In genomic region chr6:49847014-49847413, GRCh38 we compare ENCODE assay signal across 43 cellular contexts. TPM values are rescaled to one million over a fixed set of nuclear protein-coding genes. Genes with fewer than 3 reads are reported as not detected.
"Had no signal": no experiment of that assay in that cellular context is flagged by ENCODE, and none has a peak within 500 bp of the region (broad histone marks: within the 10 kb centered on the region; RNA-seq: fewer than 3 reads in every experiment).

No MANE protein-coding gene starts in this region.

- H3K4me3 ChIP-seq: adrenal gland, ascending aorta, body of pancreas, breast epithelium, cardiac muscle cell had no signal

- H3K27me3 ChIP-seq: ascending aorta, body of pancreas, brain microvascular endothelial cell, cardiac muscle cell had no signal

- FAIRE-seq: astrocyte, bronchial epithelial cell had no signal

- H3K36me3 ChIP-seq: adrenal gland, ascending aorta, brain microvascular endothelial cell, breast epithelium, cardiac muscle cell had no signal

- H3K27ac ChIP-seq: adrenal gland, ascending aorta, body of pancreas, brain microvascular endothelial cell, breast epithelium, cardiac muscle cell had no signal

- H3K9me3 ChIP-seq: adrenal gland, ascending aorta, body of pancreas, breast epithelium had no signal

- H3K4me1 Mint-ChIP-seq: activated naive CD4-positive, alpha-beta T cell treated with anti-CD3 and anti-CD28 coated beads, Interleukin-2, amount 10 ng/mL, durations not matched to agents 7 days and 5 days; activated naive CD4-positive, alpha-beta T cell treated with anti-CD3 and anti-CD28 coated beads, Interleukin-2, amount 50 U/mL, for 24 hours; activated naive CD8-positive, alpha-beta T cell treated with anti-CD3 and anti-CD28 coated beads for 36 hours; activated naive CD8-positive, alpha-beta T cell treated with anti-CD3 and anti-CD28 coated beads, Interleukin-2, amount 10 ng/mL, durations not matched to agents 7 days and 5 days; activated naive CD8-positive, alpha-beta T cell treated with anti-CD3 and anti-CD28 coated beads, Interleukin-2, amount 50 U/mL, for 24 hours; activated T-helper 17 cell treated with anti-CD3 and anti-CD28 coated beads, Interleukin-2, amount 50 U/mL, for 72 hours; central memory CD8-positive, alpha-beta T cell had no signal

- DNase-seq: activated effector memory CD4-positive, alpha-beta T cell treated with anti-CD3 and anti-CD28 coated beads, Interleukin-2, amount 50 U/mL, for 16 hours; activated effector memory CD4-positive, alpha-beta T cell treated with Interleukin-2 at 50 U/mL for 16 hours; activated gamma-delta T cell; activated gamma-delta T cell treated with Interleukin-2 at 50 U/mL for 16 hours; activated naive CD4-positive, alpha-beta T cell; activated naive CD4-positive, alpha-beta T cell treated with anti-CD3 and anti-CD28 coated beads for 36 hours; activated naive CD4-positive, alpha-beta T cell treated with anti-CD3 and anti-CD28 coated beads, Interleukin-2, amount 10 ng/mL, durations not matched to agents 7 days and 5 days; activated naive CD4-positive, alpha-beta T cell treated with anti-CD3 and anti-CD28 coated beads, Interleukin-2, amount 50 U/mL, for 16 hours; activated naive CD4-positive, alpha-beta T cell treated with Interleukin-2 at 50 U/mL for 16 hours; activated naive CD8-positive, alpha-beta T cell treated with anti-CD3 and anti-CD28 coated beads for 36 hours; activated naive CD8-positive, alpha-beta T cell treated with anti-CD3 and anti-CD28 coated beads, Interleukin-2, amount 10 ng/mL, durations not matched to agents 7 days and 5 days; activated naive CD8-positive, alpha-beta T cell treated with anti-CD3 and anti-CD28 coated beads, Interleukin-2, amount 50 U/mL, for 24 hours; activated T-cell treated with anti-CD3 and anti-CD28 coated beads, Interleukin-2, amount 50 U/mL, for 24 hours; activated T-cell treated with anti-CD3 and anti-CD28 coated beads, Interleukin-2, amount 50 U/mL, for 4 hours; activated T-cell treated with anti-CD3 and anti-CD28 coated beads, Interleukin-2, amount 50 U/mL, for 48 hours; activated T-cell treated with anti-CD3 and anti-CD28 coated beads, Interleukin-2, amount 50 U/mL, for 72 hours; adrenal gland; amniotic stem cell; amygdala; anterior cingulate cortex; aorta; body of pancreas; brain microvascular endothelial cell; caudate nucleus; central memory CD4-positive, alpha-beta T cell; cerebellar nuclear complex had no signal

- H3K4me1 ChIP-seq: adrenal gland, ascending aorta, body of pancreas, breast epithelium had no signal

- H3K27ac Mint-ChIP-seq: activated naive CD4-positive, alpha-beta T cell treated with anti-CD3 and anti-CD28 coated beads for 36 hours; activated naive CD4-positive, alpha-beta T cell treated with anti-CD3 and anti-CD28 coated beads, Interleukin-2, amount 10 ng/mL, durations not matched to agents 7 days and 5 days; activated naive CD4-positive, alpha-beta T cell treated with anti-CD3 and anti-CD28 coated beads, Interleukin-2, amount 50 U/mL, for 24 hours; activated naive CD4-positive, alpha-beta T cell treated with anti-CD3 and anti-CD28 coated beads, Interleukin-2, amount 50 U/mL, for 72 hours; activated naive CD8-positive, alpha-beta T cell; activated naive CD8-positive, alpha-beta T cell treated with anti-CD3 and anti-CD28 coated beads for 36 hours; activated naive CD8-positive, alpha-beta T cell treated with anti-CD3 and anti-CD28 coated beads, Interleukin-2, amount 10 ng/mL, durations not matched to agents 7 days and 5 days; activated naive CD8-positive, alpha-beta T cell treated with anti-CD3 and anti-CD28 coated beads, Interleukin-2, amount 50 U/mL, for 24 hours; activated T-cell treated with anti-CD3 and anti-CD28 coated beads, Interleukin-2, amount 50 U/mL, for 24 hours; activated T-cell treated with anti-CD3 and anti-CD28 coated beads, Interleukin-2, amount 50 U/mL, for 72 hours; activated T-helper 1 cell treated with anti-CD3 and anti-CD28 coated beads, Interleukin-12 subunit alpha, Interleukin-12 subunit beta, Interleukin-2, Interleukin-4 antibody, amounts not matched to agents 30 ng/mL and 10 ng/mL and 1 ng/mL, durations not matched to agents 14 hours and 24 hours and 36 hours; activated T-helper 17 cell treated with anti-CD3 and anti-CD28 coated beads, Interleukin-2, amount 50 U/mL, for 72 hours; activated T-helper 2 cell treated with anti-CD3 and anti-CD28 coated beads, Interferon-gamma antibody, Interleukin-2, Interleukin-4, amounts not matched to agents 10 μg/mL and 5 μg/mL and 100 μg/mL, durations not matched to agents 14 hours and 24 hours and 36 hours had no signal

- H3K27me3 Mint-ChIP-seq: activated naive CD4-positive, alpha-beta T cell treated with anti-CD3 and anti-CD28 coated beads, Interleukin-2, amount 10 ng/mL, durations not matched to agents 7 days and 5 days; activated naive CD4-positive, alpha-beta T cell treated with anti-CD3 and anti-CD28 coated beads, Interleukin-2, amount 50 U/mL, for 24 hours; activated naive CD8-positive, alpha-beta T cell treated with anti-CD3 and anti-CD28 coated beads for 36 hours; central memory CD8-positive, alpha-beta T cell had no signal

- ATAC-seq: activated naive CD4-positive, alpha-beta T cell treated with anti-CD3 and anti-CD28 coated beads, Interleukin-2, amount 50 U/mL, for 72 hours; activated naive CD8-positive, alpha-beta T cell treated with anti-CD3 and anti-CD28 coated beads, Interleukin-2, amount 50 U/mL, for 24 hours; activated T-cell treated with anti-CD3 and anti-CD28 coated beads, Interleukin-2, amount 50 U/mL, for 4 hours; activated T-cell treated with anti-CD3 and anti-CD28 coated beads, Interleukin-2, amount 50 U/mL, for 72 hours; activated T-helper 17 cell treated with anti-CD3 and anti-CD28 coated beads, Interleukin-2, amount 50 U/mL, for 72 hours; body of pancreas had no signal

- H3K9me3 Mint-ChIP-seq: activated naive CD4-positive, alpha-beta T cell treated with anti-CD3 and anti-CD28 coated beads for 36 hours; activated naive CD4-positive, alpha-beta T cell treated with anti-CD3 and anti-CD28 coated beads, Interleukin-2, amount 10 ng/mL, durations not matched to agents 7 days and 5 days; activated naive CD4-positive, alpha-beta T cell treated with anti-CD3 and anti-CD28 coated beads, Interleukin-2, amount 50 U/mL, for 24 hours; activated naive CD4-positive, alpha-beta T cell treated with anti-CD3 and anti-CD28 coated beads, Interleukin-2, amount 50 U/mL, for 72 hours; activated naive CD8-positive, alpha-beta T cell treated with anti-CD3 and anti-CD28 coated beads for 36 hours; activated naive CD8-positive, alpha-beta T cell treated with anti-CD3 and anti-CD28 coated beads, Interleukin-2, amount 10 ng/mL, durations not matched to agents 7 days and 5 days; activated naive CD8-positive, alpha-beta T cell treated with anti-CD3 and anti-CD28 coated beads, Interleukin-2, amount 50 U/mL, for 24 hours; activated T-cell treated with anti-CD3 and anti-CD28 coated beads, Interleukin-2, amount 50 U/mL, for 24 hours; activated T-cell treated with anti-CD3 and anti-CD28 coated beads, Interleukin-2, amount 50 U/mL, for 4 hours; activated T-cell treated with anti-CD3 and anti-CD28 coated beads, Interleukin-2, amount 50 U/mL, for 72 hours; activated T-helper 1 cell treated with anti-CD3 and anti-CD28 coated beads, Interleukin-12 subunit alpha, Interleukin-12 subunit beta, Interleukin-2, Interleukin-4 antibody, amounts not matched to agents 30 ng/mL and 10 ng/mL and 1 ng/mL, durations not matched to agents 14 hours and 24 hours and 36 hours; activated T-helper 17 cell treated with anti-CD3 and anti-CD28 coated beads, Interleukin-2, amount 50 U/mL, for 72 hours; activated T-helper 2 cell treated with anti-CD3 and anti-CD28 coated beads, Interferon-gamma antibody, Interleukin-2, Interleukin-4, amounts not matched to agents 10 μg/mL and 5 μg/mL and 100 μg/mL, durations not matched to agents 14 hours and 24 hours and 36 hours; brain had no signal

- H3K4me3 Mint-ChIP-seq: activated naive CD4-positive, alpha-beta T cell treated with anti-CD3 and anti-CD28 coated beads for 36 hours; activated naive CD4-positive, alpha-beta T cell treated with anti-CD3 and anti-CD28 coated beads, Interleukin-2, amount 10 ng/mL, durations not matched to agents 7 days and 5 days; activated naive CD4-positive, alpha-beta T cell treated with anti-CD3 and anti-CD28 coated beads, Interleukin-2, amount 50 U/mL, for 24 hours; activated naive CD8-positive, alpha-beta T cell; activated naive CD8-positive, alpha-beta T cell treated with anti-CD3 and anti-CD28 coated beads for 36 hours; activated naive CD8-positive, alpha-beta T cell treated with anti-CD3 and anti-CD28 coated beads, Interleukin-2, amount 10 ng/mL, durations not matched to agents 7 days and 5 days; activated naive CD8-positive, alpha-beta T cell treated with anti-CD3 and anti-CD28 coated beads, Interleukin-2, amount 50 U/mL, for 24 hours; activated T-cell treated with anti-CD3 and anti-CD28 coated beads, Interleukin-2, amount 50 U/mL, for 24 hours; activated T-cell treated with anti-CD3 and anti-CD28 coated beads, Interleukin-2, amount 50 U/mL, for 4 hours; activated T-cell treated with anti-CD3 and anti-CD28 coated beads, Interleukin-2, amount 50 U/mL, for 72 hours; activated T-helper 1 cell treated with anti-CD3 and anti-CD28 coated beads, Interleukin-12 subunit alpha, Interleukin-12 subunit beta, Interleukin-2, Interleukin-4 antibody, amounts not matched to agents 30 ng/mL and 10 ng/mL and 1 ng/mL, durations not matched to agents 14 hours and 24 hours and 36 hours; activated T-helper 17 cell treated with anti-CD3 and anti-CD28 coated beads, Interleukin-2, amount 50 U/mL, for 72 hours; brain; central memory CD8-positive, alpha-beta T cell had no signal

- H3K36me3 Mint-ChIP-seq: activated naive CD4-positive, alpha-beta T cell treated with anti-CD3 and anti-CD28 coated beads, Interleukin-2, amount 10 ng/mL, durations not matched to agents 7 days and 5 days; activated naive CD4-positive, alpha-beta T cell treated with anti-CD3 and anti-CD28 coated beads, Interleukin-2, amount 50 U/mL, for 24 hours; activated naive CD4-positive, alpha-beta T cell treated with anti-CD3 and anti-CD28 coated beads, Interleukin-2, amount 50 U/mL, for 72 hours; activated naive CD8-positive, alpha-beta T cell; activated naive CD8-positive, alpha-beta T cell treated with anti-CD3 and anti-CD28 coated beads for 36 hours; activated naive CD8-positive, alpha-beta T cell treated with anti-CD3 and anti-CD28 coated beads, Interleukin-2, amount 10 ng/mL, durations not matched to agents 7 days and 5 days; brain had no signal

RNA-seq across cellular contexts. Expression of gene CRISP1, which starts 19.3 kb away (rescaled TPM):
- total RNA-seq: activated naive CD4-positive, alpha-beta T cell treated with anti-CD3 and anti-CD28 coated beads for 36 hours; activated naive CD4-positive, alpha-beta T cell treated with anti-CD3 and anti-CD28 coated beads, Interleukin-2, amount 50 U/mL, for 72 hours; activated naive CD8-positive, alpha-beta T cell treated with anti-CD3 and anti-CD28 coated beads for 36 hours; activated naive CD8-positive, alpha-beta T cell treated with anti-CD3 and anti-CD28 coated beads, Interleukin-2, amount 10 ng/mL, durations not matched to agents 7 days and 5 days; activated T-cell treated with anti-CD3 and anti-CD28 coated beads, Interleukin-2, amount 50 U/mL, for 4 hours; activated T-cell treated with anti-CD3 and anti-CD28 coated beads, Interleukin-2, amount 50 U/mL, for 72 hours; activated T-helper 1 cell treated with anti-CD3 and anti-CD28 coated beads, Interleukin-12 subunit alpha, Interleukin-12 subunit beta, Interleukin-2, Interleukin-4 antibody, amounts not matched to agents 30 ng/mL and 10 ng/mL and 1 ng/mL, durations not matched to agents 14 hours and 24 hours and 36 hours; activated T-helper 17 cell treated with anti-CD3 and anti-CD28 coated beads, Interleukin-2, amount 50 U/mL, for 72 hours; activated T-helper 2 cell treated with anti-CD3 and anti-CD28 coated beads, Interferon-gamma antibody, Interleukin-2, Interleukin-4, amounts not matched to agents 10 μg/mL and 5 μg/mL and 100 μg/mL, durations not matched to agents 14 hours and 24 hours and 36 hours; adrenal gland; aorta; ascending aorta; astrocyte; body of pancreas; breast epithelium; bronchial epithelial cell; cardiac muscle cell; cardiac septum; cerebellum; chondrocyte had no signal
- polyA plus RNA-seq: adipose tissue, adrenal gland, aorta, cardiac muscle cell had no signal

RNA-seq across cellular contexts. Expression of gene PGK2, which starts 59.9 kb away (rescaled TPM):
- total RNA-seq: activated naive CD4-positive, alpha-beta T cell treated with anti-CD3 and anti-CD28 coated beads for 36 hours; activated naive CD4-positive, alpha-beta T cell treated with anti-CD3 and anti-CD28 coated beads, Interleukin-2, amount 50 U/mL, for 72 hours; activated naive CD8-positive, alpha-beta T cell treated with anti-CD3 and anti-CD28 coated beads for 36 hours; activated naive CD8-positive, alpha-beta T cell treated with anti-CD3 and anti-CD28 coated beads, Interleukin-2, amount 10 ng/mL, durations not matched to agents 7 days and 5 days; activated T-cell treated with anti-CD3 and anti-CD28 coated beads, Interleukin-2, amount 50 U/mL, for 4 hours; activated T-cell treated with anti-CD3 and anti-CD28 coated beads, Interleukin-2, amount 50 U/mL, for 72 hours; activated T-helper 1 cell treated with anti-CD3 and anti-CD28 coated beads, Interleukin-12 subunit alpha, Interleukin-12 subunit beta, Interleukin-2, Interleukin-4 antibody, amounts not matched to agents 30 ng/mL and 10 ng/mL and 1 ng/mL, durations not matched to agents 14 hours and 24 hours and 36 hours; activated T-helper 17 cell treated with anti-CD3 and anti-CD28 coated beads, Interleukin-2, amount 50 U/mL, for 72 hours; activated T-helper 2 cell treated with anti-CD3 and anti-CD28 coated beads, Interferon-gamma antibody, Interleukin-2, Interleukin-4, amounts not matched to agents 10 μg/mL and 5 μg/mL and 100 μg/mL, durations not matched to agents 14 hours and 24 hours and 36 hours; adrenal gland; aorta; ascending aorta; astrocyte; body of pancreas; breast epithelium; bronchial epithelial cell; cardiac muscle cell; cardiac septum; cerebellum; chondrocyte had no signal
- polyA plus RNA-seq: adipose tissue, adrenal gland, aorta, cardiac muscle cell had no signal
